In genomic region chr2:212882626-212883025, GRCh38 we compare ENCODE assay signal across 23 cellular contexts.
A peak's percentile ranks its signal among the peaks of the same experiment; 100 is the strongest.
DNase-seq lines count a peak whose midpoint lies in the region; ATAC-seq and TF ChIP-seq lines count a peak whose summit lies in the region.
"Had no signal": no experiment of that assay in that cellular context is flagged by ENCODE, and none has a peak within 500 bp of the region (broad histone marks: within the 10 kb centered on the region; RNA-seq: fewer than 3 reads in every experiment).

No MANE protein-coding gene starts in this region.

- H3K27me3 Mint-ChIP-seq in immature natural killer cell (ENCODE audit: low read depth in 3 of 3): peaks cover 0 to 5% (median 1%) of the 10 kb centered on the region in 3 donors
- H3K27me3 Mint-ChIP-seq: activated CD4-positive, alpha-beta memory T cell treated with anti-CD3 and anti-CD28 coated beads, Interleukin-2, amount 10 ng/mL, durations not matched to agents 7 days and 5 days; memory B cell had no signal

- H3K36me3 Mint-ChIP-seq in immature natural killer cell: peaks cover 17 to 50% (median 47%) of the 10 kb centered on the region in 3 donors
- H3K36me3 Mint-ChIP-seq: memory B cell had no signal

- ATAC-seq in GM18505 (IDR thresholded peaks at IDR 0.05; ENCODE audit: unreplicated experiment) (peak; percentile 74), GM18907 (IDR thresholded peaks at IDR 0.05; ENCODE audit: unreplicated experiment) (peak; percentile 68), HG03159 (IDR thresholded peaks at IDR 0.05; ENCODE audit: unreplicated experiment) (peak; percentile 63)
- ATAC-seq: WTC11 had no signal

- peak overlapping the region; percentile 63 to 83 (median 75) for H3K27ac Mint-ChIP-seq in immature natural killer cell
- H3K27ac Mint-ChIP-seq: activated CD4-positive, alpha-beta memory T cell treated with anti-CD3 and anti-CD28 coated beads, Interleukin-2, amount 10 ng/mL, durations not matched to agents 7 days and 5 days; memory B cell; WTC11 had no signal

- peak in 2 of 3 donors; percentile 5 to 25 for DNase-seq in immature natural killer cell
- no peak for DNase-seq in activated naive CD4-positive, alpha-beta T cell treated with anti-CD3 and anti-CD28 coated beads, Interleukin-2, amount 50 U/mL, for 16 hours
- no peak for DNase-seq in NCI-H2081 treated with DMSO at 0.1 percent for 48 hours (lab: John Stamatoyannopoulos, UW)
- no peak for DNase-seq in NCI-H146 (lab: John Stamatoyannopoulos, UW)
- DNase-seq: activated CD4-positive, alpha-beta memory T cell treated with anti-CD3 and anti-CD28 coated beads, Interleukin-2, amount 10 ng/mL, durations not matched to agents 7 days and 5 days; activated gamma-delta T cell treated with Interleukin-2 at 50 U/mL for 16 hours; activated T-cell treated with anti-CD3 and anti-CD28 coated beads, Interleukin-2, amount 50 U/mL, for 1 hour; cortex of kidney; DMS53; NCI-H1930; NCI-H226; NCI-H748 treated with DMSO at 0.1 percent for 48 hours; retina; Right ventricle myocardium superior; stimulated activated CD4-positive, alpha-beta T cell treated with anti-CD3 and anti-CD28 coated beads, Interleukin-2, amount 100 ng/mL, for 48 hours; stimulated activated naive CD4-positive, alpha-beta T cell treated with Interleukin-2 at 50 U/mL for 16 hours; T1000; thyroid gland had no signal

- TF ChIP-seq POLR2A in GM18505 (IDR thresholded peaks at IDR 0.05; ENCODE audit: borderline replicate concordance, extremely low read depth, insufficient read depth, insufficient read length): no peak

- peaks cover 24 to 60% of the 10 kb centered on the region in 2 donors for H3K4me1 Mint-ChIP-seq in immature natural killer cell
- H3K4me1 Mint-ChIP-seq: activated CD4-positive, alpha-beta memory T cell treated with anti-CD3 and anti-CD28 coated beads, Interleukin-2, amount 10 ng/mL, durations not matched to agents 7 days and 5 days; WTC11 had no signal

- peaks cover 10 to 40% (median 29%) of the 10 kb centered on the region in 6 donors for H3K9me3 Mint-ChIP-seq in immature natural killer cell

- H3K4me3 Mint-ChIP-seq in immature natural killer cell: peak overlapping the region; percentile 59 to 71 (median 68)
- H3K4me3 Mint-ChIP-seq: activated CD4-positive, alpha-beta memory T cell treated with anti-CD3 and anti-CD28 coated beads, Interleukin-2, amount 10 ng/mL, durations not matched to agents 7 days and 5 days; memory B cell; WTC11 had no signal

Comparison
In these comparisons a context has a peak if more than half of its experiments do, and no peak if none do; other contexts are left out.
1. DNase-seq: peak in immature natural killer cell (2 of 3); none in activated naive CD4-positive, alpha-beta T cell treated with anti-CD3 and anti-CD28 coated beads, Interleukin-2, amount 50 U/mL, for 16 hours (single experiment), NCI-H2081 treated with DMSO at 0.1 percent for 48 hours (single experiment) and NCI-H146 (single experiment).
2. Peak in every context shown above with its lines, with median percentiles within 50 percentile points of each other: ATAC-seq.